8 cellular contexts compared by ENCODE assay signal in genomic region chr5:36151434-36152323, GRCh38. TPM values are rescaled to one million over a fixed set of nuclear protein-coding genes. Genes with fewer than 3 reads are reported as not detected.
A peak's percentile ranks its signal among the peaks of the same experiment; 100 is the strongest.
DNase-seq lines count a peak whose midpoint lies in the region; ATAC-seq and TF ChIP-seq lines count a peak whose summit lies in the region.

LMBRD2 (minus strand) TSS chr5:36151887; CDS start chr5:36143349, 8,538 bp downstream.
SKP2 (plus strand) TSS chr5:36152111; CDS start chr5:36152263, 152 bp downstream.

- H3K36me3 Mint-ChIP-seq in activated naive CD8-positive, alpha-beta T cell treated with anti-CD3 and anti-CD28 coated beads, Interleukin-2, amount 50 U/mL, for 24 hours (ENCODE audit: low read depth): peaks cover 42% of the 10 kb centered on the region

- H3K4me2 ChIP-seq in parathyroid adenoma (ENCODE audit: low read length): peak within 1 kb of the TSS; percentile 85

- peak within 1 kb of the TSS; percentile 88 for H3K27ac ChIP-seq in cardiac muscle cell
- peak within 1 kb of the TSS; percentile 78 for H3K27ac ChIP-seq in parathyroid adenoma
- peak within 1 kb of the TSS; percentile 10 to 84 (median 82) for H3K27ac ChIP-seq in tibial nerve

- TF ChIP-seq POLR2A in tibial nerve (IDR thresholded peaks at IDR 0.05): peak; percentile 10 to 57

- ATAC-seq in HG02763 (IDR thresholded peaks at IDR 0.05; ENCODE audit: unreplicated experiment): peak; percentile 99
- ATAC-seq in activated naive CD8-positive, alpha-beta T cell treated with anti-CD3 and anti-CD28 coated beads, Interleukin-2, amount 50 U/mL, for 24 hours: peak; percentile 99

- peak; percentile 81 to 90 for TF ChIP-seq EP300 in tibial nerve (IDR thresholded peaks at IDR 0.05)

- peak within 1 kb of the TSS; percentile 84 for H3K4me3 ChIP-seq in GM12865 (ENCODE audit: low read depth, low read length)
- peak within 1 kb of the TSS; percentile 84 for H3K4me3 ChIP-seq in cardiac muscle cell
- H3K4me3 ChIP-seq in parathyroid adenoma (ENCODE audit: low read depth, low read length): peak within 1 kb of the TSS; percentile 96
- H3K4me3 ChIP-seq in tibial nerve: peak within 1 kb of the TSS; percentile 62 to 97 (median 87)

- H3K9ac ChIP-seq in parathyroid adenoma: peak within 1 kb of the TSS; percentile 69

- TF ChIP-seq CTCF in GM12865 (IDR thresholded peaks at IDR 0.05; ENCODE audit: insufficient read depth, low read depth, low read length, missing control alignments) (no peak), cardiac muscle cell (IDR thresholded peaks at IDR 0.05; ENCODE audit: low read depth, low read length) (no peak), parathyroid adenoma (IDR thresholded peaks at IDR 0.05) (no peak), tibial nerve (IDR thresholded peaks at IDR 0.05) (peak in 1 of 5 experiments; percentile 31)

- H3K27me3 ChIP-seq in cardiac muscle cell: no peaks in the 10 kb centered on the region
- no peaks in the 10 kb centered on the region for H3K27me3 ChIP-seq in parathyroid adenoma (ENCODE audit: control insufficient read depth, insufficient read depth, low read length)
- H3K27me3 ChIP-seq in tibial nerve: no peaks in the 10 kb centered on the region

- peak within 1 kb of the TSS; percentile 97 for H2AFZ ChIP-seq in parathyroid adenoma

- no peaks in the 10 kb centered on the region for H3K9me3 ChIP-seq in cardiac muscle cell (ENCODE audit: low read depth)
- H3K9me3 ChIP-seq in parathyroid adenoma (ENCODE audit: control insufficient read depth, low read length): no peaks in the 10 kb centered on the region
- H3K9me3 ChIP-seq in tibial nerve: no peaks in the 10 kb centered on the region

- H3K4me1 Mint-ChIP-seq in activated naive CD8-positive, alpha-beta T cell treated with anti-CD3 and anti-CD28 coated beads, Interleukin-2, amount 50 U/mL, for 24 hours: peaks cover 75% of the 10 kb centered on the region

- DNase-seq in GM12865 (ENCODE audit: low read depth): peak; percentile 98
- peak; percentile 95 for DNase-seq in NCI-H1417 treated with DMSO at 0.1 percent for 48 hours (lab: John Stamatoyannopoulos, UW)
- peak; percentile 96 for DNase-seq in SW480 (ENCODE audit: low spot score)
- DNase-seq in activated naive CD8-positive, alpha-beta T cell treated with anti-CD3 and anti-CD28 coated beads, Interleukin-2, amount 50 U/mL, for 24 hours: peak; percentile 97
- peak; percentile 99 for DNase-seq in cardiac muscle cell (ENCODE audit: low read depth in 1 of 2, low spot score in 1 of 2)
- DNase-seq in tibial nerve (ENCODE audit: low spot score in 2 of 2): peak; percentile 93 to 96

- no peaks in the 10 kb centered on the region for H3K9me3 Mint-ChIP-seq in activated naive CD8-positive, alpha-beta T cell treated with anti-CD3 and anti-CD28 coated beads, Interleukin-2, amount 50 U/mL, for 24 hours

- 0% methylated on average over 34 to 65 of the region's 81 CpGs for WGBS in tibial nerve, 2 donors

- H3K4me1 ChIP-seq in cardiac muscle cell (ENCODE audit: low read depth) (peaks cover 30% of the 10 kb centered on the region), parathyroid adenoma (no peaks in the 10 kb centered on the region), tibial nerve (peaks cover 0 to 51% (median 12%) of the 10 kb centered on the region in 4 donors)

- H3K4me3 Mint-ChIP-seq in activated naive CD8-positive, alpha-beta T cell treated with anti-CD3 and anti-CD28 coated beads, Interleukin-2, amount 50 U/mL, for 24 hours: peak within 1 kb of the TSS; percentile 92

- H3K79me2 ChIP-seq in parathyroid adenoma: peaks cover 8% of the 10 kb centered on the region

- no peaks in the 10 kb centered on the region for H3K27me3 Mint-ChIP-seq in activated naive CD8-positive, alpha-beta T cell treated with anti-CD3 and anti-CD28 coated beads, Interleukin-2, amount 50 U/mL, for 24 hours

- H3K36me3 ChIP-seq in cardiac muscle cell (peaks cover 7% of the 10 kb centered on the region), parathyroid adenoma (ENCODE audit: control insufficient read depth, insufficient read depth, low read length) (no peaks in the 10 kb centered on the region), tibial nerve (peaks cover 0 to 28% (median 0%) of the 10 kb centered on the region in 3 donors)

- peak within 1 kb of the TSS; percentile 93 for H3K27ac Mint-ChIP-seq in activated naive CD8-positive, alpha-beta T cell treated with anti-CD3 and anti-CD28 coated beads, Interleukin-2, amount 50 U/mL, for 24 hours

RNA-seq across cellular contexts. Expression of gene LMBRD2, which starts in this region (rescaled TPM):
- total RNA-seq in cardiac muscle cell (9.3 and 15.6 TPM in 2 replicates), tibial nerve (10 to 100 TPM in 3 of 4 donors, 1 to 10 TPM in 1; 9.0 to 29.7 (median 15.6) TPM)
- polyA plus RNA-seq in cardiac muscle cell: 3.9 and 5.4 TPM in 2 replicates

RNA-seq across cellular contexts. Expression of gene SKP2, which starts in this region (rescaled TPM):
- 36.1 and 57.5 TPM in 2 replicates for total RNA-seq in cardiac muscle cell
- 30.3 and 38.0 TPM in 2 replicates for polyA plus RNA-seq in cardiac muscle cell
- 10 to 100 TPM; 12.0 to 20.1 (median 14.7) TPM for total RNA-seq in tibial nerve

Comparison
In these comparisons a context has a peak if more than half of its experiments do, and no peak if none do; other contexts are left out.
1. Peak in every context shown above with its lines: DNase-seq, ATAC-seq, H3K4me3 ChIP-seq and H3K27ac ChIP-seq.